ENCODE assay signal across 19 cellular contexts in genomic region chr12:24952389-24952788, GRCh38. TPM values are rescaled to one million over a fixed set of nuclear protein-coding genes. Genes with fewer than 3 reads are reported as not detected.
DNase-seq lines count a peak whose midpoint lies in the region; ATAC-seq and TF ChIP-seq lines count a peak whose summit lies in the region.
"Had no signal": no experiment of that assay in that cellular context is flagged by ENCODE, and none has a peak within 500 bp of the region (broad histone marks: within the 10 kb centered on the region; RNA-seq: fewer than 3 reads in every experiment).

No MANE protein-coding gene starts in this region.

- no peak overlapping the region for H3K4me3 ChIP-seq in BLaER1 treated with 17β-estradiol and CSF1 and Interleukin-3, amounts not matched to agents 10 nM and 100 nM
- H3K4me3 ChIP-seq in MM.1S (ENCODE audit: low read length): no peak overlapping the region
- H3K4me3 ChIP-seq: A549, MG63, PC-9 had no signal

- H3K27me3 ChIP-seq in BLaER1 treated with 17β-estradiol and CSF1 and Interleukin-3, amounts not matched to agents 10 nM and 100 nM: no peaks in the 10 kb centered on the region
- peaks cover 79% of the 10 kb centered on the region for H3K27me3 ChIP-seq in MM.1S (replicated peaks; ENCODE audit: insufficient read depth, low read length)
- H3K27me3 ChIP-seq: MG63 had no signal

- peaks cover 38% of the 10 kb centered on the region for H3K4me1 Mint-ChIP-seq in WTC11
- peaks cover 32% of the 10 kb centered on the region for H3K4me1 Mint-ChIP-seq in neural crest cell

- H3K27ac Mint-ChIP-seq in WTC11 (peak overlapping the region; percentile 61), neural crest cell (ENCODE audit: unreplicated experiment) (no peak overlapping the region)
- H3K27ac Mint-ChIP-seq: CD4-positive, alpha-beta T cell had no signal

- no peak overlapping the region for H3K27ac ChIP-seq in BLaER1 treated with 17β-estradiol and CSF1 and Interleukin-3, amounts not matched to agents 10 nM and 100 nM
- no peak overlapping the region for H3K27ac ChIP-seq in MM.1S (ENCODE audit: low read length)
- H3K27ac ChIP-seq: A549, KMS-11, PC-9 had no signal

- no peak overlapping the region for H3K9ac ChIP-seq in BLaER1 treated with 17β-estradiol and CSF1 and Interleukin-3, amounts not matched to agents 10 nM and 100 nM
- no peak overlapping the region for H3K9ac ChIP-seq in MM.1S (ENCODE audit: low read length)
- H3K9ac ChIP-seq: KMS-11 had no signal

- H3K36me3 Mint-ChIP-seq in WTC11 (0 out of 2 replicates have a peak, but pooled peaks cover 4% of the 10 kb centered on the region), neural crest cell (ENCODE audit: low read depth) (no peaks in the 10 kb centered on the region)

- no peaks in the 10 kb centered on the region for H3K79me2 ChIP-seq in MM.1S (ENCODE audit: low read length)

- peaks cover 2% of the 10 kb centered on the region; the same call in 1 of the 2 replicates for H3K27me3 Mint-ChIP-seq in WTC11 (ENCODE audit: low read depth)
- no peaks in the 10 kb centered on the region for H3K27me3 Mint-ChIP-seq in neural crest cell (ENCODE audit: low read depth)

- POLR2A ChIA-PET in WTC11 (lab: Charles Lee): no interaction called here

- no peaks in the 10 kb centered on the region for H3K9me2 ChIP-seq in MM.1S (replicated peaks; ENCODE audit: insufficient read depth, low read length)

- peak; percentile 8 for ATAC-seq in HG02610 (IDR thresholded peaks at IDR 0.05; ENCODE audit: unreplicated experiment)
- ATAC-seq in WTC11: no peak
- no peak for ATAC-seq in GM18502 (IDR thresholded peaks at IDR 0.05; ENCODE audit: poor library complexity, unreplicated experiment)
- ATAC-seq in Right ventricle myocardium inferior: no peak
- ATAC-seq: A549, SK-N-SH treated with all-trans-retinoic acid at 6 μM for 48 hours had no signal

- H3K4me3 Mint-ChIP-seq in WTC11 (no peak overlapping the region), neural crest cell (peak overlapping the region; percentile 56)
- H3K4me3 Mint-ChIP-seq: CD4-positive, alpha-beta T cell had no signal

- CTCF ChIA-PET in WTC11 (lab: Charles Lee): interaction anchor here (0.9 to 1.2 kb wide), 2 partner anchors 33 to 203 kb away, joined by 3 to 4 read pairs; no protein-coding TSS in a partner anchor

- H3F3A ChIP-seq in MM.1S (ENCODE audit: insufficient read depth, low read length): peaks cover 18% of the 10 kb centered on the region

- peaks cover 31 to 47% (median 36%) of the 10 kb centered on the region in 10 experiments for H3K4me1 ChIP-seq in BLaER1 treated with 17β-estradiol and CSF1 and Interleukin-3, amounts not matched to agents 10 nM and 100 nM
- H3K4me1 ChIP-seq in MM.1S (ENCODE audit: low read length): peaks cover 29% of the 10 kb centered on the region

- no peak for DNase-seq in WTC11 (ENCODE audit: low spot score)
- DNase-seq in neural crest cell (ENCODE audit: low read depth, low spot score): no peak
- DNase-seq in Right ventricle myocardium inferior (ENCODE audit: missing footprints): no peak
- no peak for DNase-seq in MM.1S
- no peak for DNase-seq in medulla oblongata (ENCODE audit: extremely low spot score)
- DNase-seq: CD4-positive, alpha-beta T cell; MG63; NCI-H1105; NCI-H1694 treated with DMSO at 0.1 percent for 48 hours; NCI-H345; NCI-H526 treated with DMSO at 0.1 percent for 48 hours; NK-92 treated with Interleukin-12 subunit alpha and Interleukin-12 subunit beta, amount 100 ng/mL, for 24 hours; PC-9 had no signal

- no peaks in the 10 kb centered on the region for H3K36me3 ChIP-seq in BLaER1 treated with 17β-estradiol and CSF1 and Interleukin-3, amounts not matched to agents 10 nM and 100 nM
- H3K36me3 ChIP-seq in MM.1S (replicated peaks; ENCODE audit: insufficient read depth, low read length): no peaks in the 10 kb centered on the region
- H3K36me3 ChIP-seq: MG63 had no signal

- H4K20me1 ChIP-seq in BLaER1 treated with 17β-estradiol and CSF1 and Interleukin-3, amounts not matched to agents 10 nM and 100 nM: no peaks in the 10 kb centered on the region
- peaks cover 8% of the 10 kb centered on the region for H4K20me1 ChIP-seq in MM.1S (ENCODE audit: insufficient read depth, low read length)

- TF ChIP-seq CTCF in WTC11 (IDR thresholded peaks at IDR 0.05) (no peak), neural crest cell (conservative IDR thresholded peaks at IDR 0.05) (no peak), MM.1S (IDR thresholded peaks at IDR 0.05; ENCODE audit: low read length) (no peak)

- peak overlapping the region in 10 of 11 experiments; percentile 10 to 90 (median 34); a peak in 16 of 22 replicates for H3K4me2 ChIP-seq in BLaER1 treated with 17β-estradiol and CSF1 and Interleukin-3, amounts not matched to agents 10 nM and 100 nM
- no peak overlapping the region for H3K4me2 ChIP-seq in MM.1S (ENCODE audit: low read depth, low read length)
- H3K4me2 ChIP-seq: A549, KMS-11, PC-9 had no signal

- peaks cover 6% of the 10 kb centered on the region for H3K9me3 Mint-ChIP-seq in WTC11
- H3K9me3 Mint-ChIP-seq in neural crest cell: no peaks in the 10 kb centered on the region
- H3K9me3 Mint-ChIP-seq: CD4-positive, alpha-beta T cell had no signal

- intact Hi-C loops in Right ventricle myocardium inferior (cut with DNase I): no loop called here

- no peak overlapping the region for H2AFZ ChIP-seq in MM.1S (ENCODE audit: low read length)
- H2AFZ ChIP-seq: PC-9 had no signal

- H3K9me3 ChIP-seq in BLaER1 treated with 17β-estradiol and CSF1 and Interleukin-3, amounts not matched to agents 10 nM and 100 nM (replicated peaks in 1 of 11): no peaks in the 10 kb centered on the region
- H3K9me3 ChIP-seq in MM.1S (replicated peaks; ENCODE audit: insufficient read depth, low read length): no peaks in the 10 kb centered on the region
- H3K9me3 ChIP-seq: A549, MG63 had no signal

TF ChIP-seq in WTC11, 78 proteins besides CTCF, POLR2A, EP300 and RAD21 (continues in another document):
- TF ChIP-seq AFF4 (CRISPR knock-in tag; IDR thresholded peaks at IDR 0.05; ENCODE audit: borderline replicate concordance) (no peak), FOXP4 (CRISPR knock-in tag; IDR thresholded peaks at IDR 0.05) (no peak), AR (CRISPR knock-in tag; IDR thresholded peaks at IDR 0.05) (no peak)

RNA-seq across cellular contexts. Expression of gene BCAT1, which starts 3.5 kb away (rescaled TPM):
- total RNA-seq in WTC11 (2021): 239 to 267 TPM (median 240 TPM) in 3 replicates
- 199 TPM in 2 replicates for total RNA-seq in neural crest cell
- 5.8 TPM for total RNA-seq in Right ventricle myocardium inferior

Comparison
In these comparisons a context has a peak if more than half of its experiments do, and no peak if none do; other contexts are left out.
1. RNA of gene BCAT1, which starts 3.5 kb away (total RNA-seq): 239 to 267 TPM in WTC11 and 199 TPM in neural crest cell; 5.8 TPM in Right ventricle myocardium inferior (single experiment); every median in the first group is over 10 times any median in the second.